ENCODE assay signal across 1 cellular context in the genomic region with DNA sequence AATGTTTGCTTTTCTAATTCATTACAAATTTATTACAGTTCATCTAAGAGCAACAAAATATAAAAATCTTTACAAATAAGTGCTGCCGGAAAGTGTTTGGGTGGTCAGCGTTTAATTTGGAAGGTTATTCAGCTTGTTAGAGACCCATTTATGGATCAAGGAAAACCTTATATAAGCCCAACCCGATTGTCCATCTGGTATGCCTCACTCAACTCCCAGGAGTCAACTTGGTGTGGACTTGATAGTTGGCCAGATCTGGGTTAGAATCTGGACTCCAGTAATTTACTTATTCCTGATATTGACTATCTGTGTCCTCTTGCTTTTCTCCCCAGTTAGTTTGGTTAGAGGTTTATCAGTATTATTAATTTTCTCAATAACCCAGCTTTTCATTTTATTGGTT.
A peak's percentile ranks its signal among the peaks of the same experiment; 100 is the strongest.
TF ChIP-seq lines count a peak whose summit lies in the region.

No MANE protein-coding gene starts in this region.

TF ChIP-seq in HEK293, 187 proteins besides CTCF, POLR2A, EP300 and RAD21 (continued from another document):
- TF ChIP-seq PRDM6 (tag by site-specific recombination; IDR thresholded peaks at IDR 0.05): 0 out of 2 replicates have a peak, but pooled peaks have one; percentile 5
